Comparison of ENCODE assay signal across 1 cellular context in the genomic region with DNA sequence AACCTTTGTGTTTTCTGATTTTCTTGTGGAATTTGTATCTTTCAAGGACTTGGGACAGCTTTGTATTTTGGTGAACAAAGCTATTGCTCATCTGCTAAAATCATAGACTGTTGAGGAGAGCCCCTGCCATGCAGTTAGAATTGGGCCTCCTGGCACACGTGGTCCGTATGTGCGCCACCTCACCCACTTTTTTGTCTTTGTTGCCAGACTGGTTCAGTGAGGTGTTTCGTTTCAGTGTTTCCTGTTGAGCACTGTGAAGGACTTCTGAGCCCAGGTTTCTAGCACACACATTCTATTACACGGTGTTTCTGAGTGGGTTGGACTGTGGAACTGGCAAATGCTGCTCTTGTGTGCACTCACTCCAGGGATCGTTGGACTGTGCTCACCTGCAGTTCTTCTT.
TF ChIP-seq lines count a peak whose summit lies in the region.

No MANE protein-coding gene starts in this region.

TF ChIP-seq in GM23338, 12 proteins besides CTCF, POLR2A, EP300 and RAD21 (continued from another document):
- no peak for TF ChIP-seq REST (IDR thresholded peaks at IDR 0.05; ENCODE audit: unreplicated experiment)
